Comparison of ENCODE assay signal across 13 cellular contexts in genomic region chr10:99396471-99396870, GRCh38. TPM values are rescaled to one million over a fixed set of nuclear protein-coding genes. Genes with fewer than 3 reads are reported as not detected.
DNase-seq lines count a peak whose midpoint lies in the region; ATAC-seq and TF ChIP-seq lines count a peak whose summit lies in the region.
"Had no signal": no experiment of that assay in that cellular context is flagged by ENCODE, and none has a peak within 500 bp of the region (broad histone marks: within the 10 kb centered on the region; RNA-seq: fewer than 3 reads in every experiment).

No MANE protein-coding gene starts in this region.

- H3K4me3 ChIP-seq in HUES6 (ENCODE audit: low read depth, low read length) (no peak overlapping the region), cardiac fibroblast (replicated peaks in 1 of 2; ENCODE audit: low read depth in 2 of 2, low read length in 2 of 2) (no peak overlapping the region), mesenchymal stem cell (ENCODE audit: insufficient read depth in 1 of 2, low read depth in 1 of 2, low read length in 2 of 2) (no peak overlapping the region), coronary artery (no peak overlapping the region)

- no peak overlapping the region for H3K27ac Mint-ChIP-seq in T-cell
- H3K27ac Mint-ChIP-seq in H9 = no peak overlapping the region

- H3K4ac ChIP-seq in mesenchymal stem cell (ENCODE audit: low read depth in 1 of 2, low read length in 2 of 2) (no peak overlapping the region), H9 (ENCODE audit: low read depth, low read length) (no peak overlapping the region)

- H3K23me2 ChIP-seq in H9 (ENCODE audit: insufficient read length, low read depth, low read length, poor library complexity, severe bottlenecking) = no peaks in the 10 kb centered on the region

- WGBS in mesenchymal stem cell = no CpG with 5 or more reads among the region's 3 CpGs
- no CpG with 5 or more reads among the region's 3 CpGs for WGBS in H9 (ENCODE audit: extremely low coverage, insufficient read length, low lambda C conversion rate)

- no peak overlapping the region for H3T11ph ChIP-seq in H9 (ENCODE audit: low read length)

- no peak for TF ChIP-seq CTCF in cardiac fibroblast (IDR thresholded peaks at IDR 0.05; ENCODE audit: low read depth, low read length)
- TF ChIP-seq CTCF in coronary artery (IDR thresholded peaks at IDR 0.05) = no peak
- TF ChIP-seq CTCF in H9 (conservative IDR thresholded peaks at IDR 0.05) = no peak

- H3K4me1 Mint-ChIP-seq in T-cell (peaks cover 4 to 11% (median 7%) of the 10 kb centered on the region in 3 donors), H9 (peaks cover 35 to 46% of the 10 kb centered on the region in 2 experiments)

- H2AK5ac ChIP-seq in mesenchymal stem cell (ENCODE audit: low read length, severe bottlenecking) (no peak overlapping the region), H9 (ENCODE audit: insufficient read length, low read length) (no peak overlapping the region)

- no peak overlapping the region for H4K5ac ChIP-seq in H9 (ENCODE audit: insufficient read length, low read depth, low read length)

- no peak overlapping the region for H2BK5ac ChIP-seq in mesenchymal stem cell (ENCODE audit: low read depth, low read length, poor library complexity, severe bottlenecking)
- no peak overlapping the region for H2BK5ac ChIP-seq in H9 (ENCODE audit: insufficient read length, low read length)

- H3K36me3 Mint-ChIP-seq in T-cell (peaks cover 24% of the 10 kb centered on the region), H9 (ENCODE audit: insufficient read depth in 1 of 3, low read depth in 3 of 3) (peaks cover 9 to 50% (median 30%) of the 10 kb centered on the region in 3 experiments; a peak in 5 of 7 replicates)

- H2AFZ ChIP-seq in mesenchymal stem cell (ENCODE audit: low read depth, low read length) = no peak overlapping the region
- no peak overlapping the region for H2AFZ ChIP-seq in H9 (ENCODE audit: low read length)
- H2AFZ ChIP-seq: parathyroid adenoma had no signal

- H4K8ac ChIP-seq in mesenchymal stem cell (ENCODE audit: low read length) = no peak overlapping the region
- H4K8ac ChIP-seq in H9 (replicated peaks; ENCODE audit: insufficient read length, low read depth, low read length) = no peak overlapping the region

- DNase-seq in AG08396 (ENCODE audit: low spot score) = peak; percentile 26
- DNase-seq in cardiac fibroblast (ENCODE audit: low read depth in 2 of 2) = peak; percentile 58 to 77
- DNase-seq in mesenchymal stem cell = peak; percentile 94
- DNase-seq in coronary artery (ENCODE audit: low spot score) = no peak
- DNase-seq in T-cell = no peak
- no peak for DNase-seq in H9
- no peak for DNase-seq in SKM-1 treated with dmso at 0.1 percent for 144 hours (lab: John Stamatoyannopoulos, UW; ENCODE audit: unreplicated experiment)
- DNase-seq: effector CD4-positive, alpha-beta T cell; NCI-H2107; stimulated activated naive CD4-positive, alpha-beta T cell treated with Interleukin-2 at 50 U/mL for 16 hours had no signal

- H4K20me1 ChIP-seq in H9 (ENCODE audit: control insufficient read depth, insufficient read depth, insufficient read length) = no peaks in the 10 kb centered on the region

- H3K4me1 ChIP-seq in HUES6 (ENCODE audit: control insufficient read depth, insufficient read depth, low read length) (peaks cover 41% of the 10 kb centered on the region), mesenchymal stem cell (ENCODE audit: control insufficient read depth, insufficient read depth, low read depth, low read length) (peaks cover 15% of the 10 kb centered on the region), H9 (ENCODE audit: insufficient read depth, low read length) (peaks cover 7% of the 10 kb centered on the region; the same call in 1 of the 2 replicates)
- H3K4me1 ChIP-seq: parathyroid adenoma had no signal

- no peaks in the 10 kb centered on the region for H3K79me2 ChIP-seq in H9 (ENCODE audit: insufficient read depth, low read length)
- H3K79me2 ChIP-seq: parathyroid adenoma had no signal

- H3K18ac ChIP-seq in mesenchymal stem cell (ENCODE audit: low read depth in 1 of 2, low read length in 2 of 2) = no peak overlapping the region
- no peak overlapping the region for H3K18ac ChIP-seq in H9 (ENCODE audit: insufficient read length, low read depth, low read length)

- H2BK120ac ChIP-seq in mesenchymal stem cell (ENCODE audit: low read depth, low read length) = no peak overlapping the region
- no peak overlapping the region for H2BK120ac ChIP-seq in H9 (ENCODE audit: low read depth, low read length, poor library complexity, severe bottlenecking)

- H2BK12ac ChIP-seq in mesenchymal stem cell (ENCODE audit: low read length in 2 of 2) = no peak overlapping the region
- no peak overlapping the region for H2BK12ac ChIP-seq in H9 (ENCODE audit: insufficient read length, low read depth, low read length)

- H3K23ac ChIP-seq in mesenchymal stem cell (ENCODE audit: low read length in 2 of 2) (no peak overlapping the region), H9 (ENCODE audit: insufficient read length, low read depth, low read length) (no peak overlapping the region)

- H3K27me3 ChIP-seq in HUES6 (ENCODE audit: control insufficient read depth, insufficient read depth, low read length) (no peaks in the 10 kb centered on the region), mesenchymal stem cell (ENCODE audit: control insufficient read depth in 1 of 2, insufficient read depth in 1 of 2, low read length in 2 of 2) (peaks cover 0 to under 1% of the 10 kb centered on the region in 2 experiments), H9 (ENCODE audit: insufficient read depth, low read length) (no peaks in the 10 kb centered on the region)

- H4K91ac ChIP-seq in mesenchymal stem cell (ENCODE audit: low read length) (no peak overlapping the region), H9 (ENCODE audit: insufficient read length, low read depth, low read length) (no peak overlapping the region)

- H3K79me1 ChIP-seq in mesenchymal stem cell (replicated peaks; ENCODE audit: low read length, poor library complexity, severe bottlenecking) (peaks cover 6% of the 10 kb centered on the region), H9 (ENCODE audit: insufficient read depth, low read depth, low read length, poor library complexity, severe bottlenecking) (no peaks in the 10 kb centered on the region)

- CTCF ChIA-PET in T-cell (lab: Charles Lee) = no interaction called here

- peaks cover 45% of the 10 kb centered on the region for H3K36me3 ChIP-seq in HUES6 (ENCODE audit: control insufficient read depth, insufficient read depth, low read length)
- H3K36me3 ChIP-seq in mesenchymal stem cell (ENCODE audit: control insufficient read depth in 1 of 2, insufficient read depth in 2 of 2, low read depth in 1 of 2, low read length in 2 of 2) = peaks cover 19 to 24% of the 10 kb centered on the region in 2 experiments

- H3K9me3 ChIP-seq in HUES6 (ENCODE audit: control insufficient read depth, insufficient read depth, low read depth, low read length) = no peaks in the 10 kb centered on the region
- H3K9me3 ChIP-seq in mesenchymal stem cell (ENCODE audit: control insufficient read depth, low read length) = no peaks in the 10 kb centered on the region
- H3K9me3 ChIP-seq in H9 (ENCODE audit: control insufficient read depth, low read depth, low read length) = no peaks in the 10 kb centered on the region

- H3K14ac ChIP-seq in mesenchymal stem cell (ENCODE audit: low read length in 2 of 2) = no peak overlapping the region
- no peak overlapping the region for H3K14ac ChIP-seq in H9 (ENCODE audit: insufficient read depth, low read length)

- H3K4me2 ChIP-seq in mesenchymal stem cell (ENCODE audit: low read length, poor library complexity, severe bottlenecking) (no peak overlapping the region), H9 (ENCODE audit: insufficient read depth, insufficient read length, low read length) (no peak overlapping the region)

- H3K27ac ChIP-seq in HUES6 (ENCODE audit: low read depth, low read length) (peak overlapping the region; percentile 22; the same call in 1 of the 2 replicates), mesenchymal stem cell (ENCODE audit: low read length, poor library complexity, severe bottlenecking) (peak overlapping the region; percentile 89), coronary artery (no peak overlapping the region), H9 (ENCODE audit: insufficient read length, low read depth, low read length) (no peak overlapping the region)
- H3K27ac ChIP-seq: parathyroid adenoma had no signal

- no peaks in the 10 kb centered on the region for H3K27me3 Mint-ChIP-seq in T-cell
- H3K27me3 Mint-ChIP-seq in H9 (ENCODE audit: low read depth) = peaks cover 4% of the 10 kb centered on the region; the same call in 1 of the 2 replicates

- H3K4me3 Mint-ChIP-seq in T-cell (no peak overlapping the region), H9 (no peak overlapping the region)

- no peaks in the 10 kb centered on the region for H3K9me3 Mint-ChIP-seq in T-cell
- H3K9me3 Mint-ChIP-seq in H9 = no peaks in the 10 kb centered on the region; a peak in 1 of 5 replicates

- POLR2A ChIA-PET in T-cell (lab: Charles Lee) = no interaction called here

- H2BK15ac ChIP-seq in mesenchymal stem cell (ENCODE audit: low read depth, poor library complexity, severe bottlenecking) = no peak overlapping the region
- H2BK15ac ChIP-seq in H9 (ENCODE audit: low read depth, low read length) = no peak overlapping the region

- ATAC-seq in T-cell (replicated peaks in 1 of 4) = no peak
- ATAC-seq: activated CD4-positive, CD25-positive, alpha-beta regulatory T cell treated with anti-CD3 and anti-CD28 coated beads, Interleukin-2, amount 50 U/mL, for 24 hours had no signal

- H3K56ac ChIP-seq in H9 (ENCODE audit: insufficient read length, low read depth, low read length) = no peak overlapping the region

- no peak overlapping the region for H2BK20ac ChIP-seq in H9 (ENCODE audit: low read depth, low read length, poor library complexity, severe bottlenecking)

- H3K9ac ChIP-seq in HUES6 (ENCODE audit: low read length) (no peak overlapping the region), mesenchymal stem cell (ENCODE audit: low read length) (no peak overlapping the region), H9 (ENCODE audit: extremely low read depth, insufficient read length, low read length) (no peak overlapping the region)
- H3K9ac ChIP-seq: parathyroid adenoma had no signal

RNA-seq across cellular contexts. Expression of gene GOT1, which starts 34.0 kb away (rescaled TPM):
- 36.0 TPM for polyA plus RNA-seq in mesenchymal stem cell (2013, experiment 1 of 2)
- 36.7 TPM for polyA plus RNA-seq in mesenchymal stem cell (2013, experiment 2 of 2)
- total RNA-seq in T-cell = 10 to 100 TPM in 3 of 5 donors, 1 to 10 TPM in 2; 4.5 to 12.9 (median 10.7) TPM
- total RNA-seq in H9 (2021) = 43.3 and 47.4 TPM in 2 replicates

Comparison
In these comparisons a context has a peak if more than half of its experiments do, and no peak if none do; other contexts are left out.
1. DNase-seq: peak in AG08396 (single experiment), cardiac fibroblast (2 of 2) and mesenchymal stem cell (single experiment); none in coronary artery (single experiment), T-cell (0 of 34), H9 (single experiment) and SKM-1 treated with dmso at 0.1 percent for 144 hours (single experiment).
2. H3K27ac ChIP-seq: peak in HUES6 (single experiment) and mesenchymal stem cell (single experiment); none in coronary artery (0 of 2) and H9 (single experiment).